Comparison of ENCODE assay signal across 19 cellular contexts in the genomic region with DNA sequence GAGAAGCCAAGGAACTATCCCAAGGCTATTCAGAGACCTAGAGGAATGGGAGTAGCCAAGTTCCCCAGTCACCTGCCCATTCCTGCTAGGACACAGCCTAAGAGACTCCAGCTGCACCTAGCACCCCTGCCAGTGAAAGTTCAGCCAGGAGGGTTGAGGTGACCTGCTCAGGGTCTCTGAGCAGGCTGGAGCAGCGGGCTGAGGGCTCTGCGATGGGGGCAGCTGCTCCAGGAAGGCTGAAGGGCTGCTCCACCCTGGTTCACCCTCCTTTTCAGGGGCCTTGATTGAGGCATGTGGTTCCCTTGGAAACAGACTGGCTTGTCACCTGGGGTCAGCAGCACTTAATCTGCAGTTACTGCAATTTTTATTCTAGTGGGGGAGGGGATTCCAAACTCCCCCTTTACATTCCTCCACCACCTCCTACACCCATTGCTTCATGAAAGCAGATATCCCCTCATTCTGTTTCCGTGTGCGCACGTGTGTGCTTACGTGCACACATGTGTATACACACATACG.
A peak's percentile ranks its signal among the peaks of the same experiment; 100 is the strongest.
DNase-seq lines count a peak whose midpoint lies in the region; ATAC-seq, FAIRE-seq and TF ChIP-seq lines count a peak whose summit lies in the region.
"Had no signal": no experiment of that assay in that cellular context is flagged by ENCODE, and none has a peak within 500 bp of the region (broad histone marks: within the 10 kb centered on the region; RNA-seq: fewer than 3 reads in every experiment).

No MANE protein-coding gene starts in this region.

- BruUV-seq in HepG2 (replicated peaks; lab: Mats Ljungman, UMichigan): no TSS peak

- intact Hi-C loops in HepG2 (cut with micrococcal nuclease; ENCODE audit: unreplicated experiment): no loop called here
- intact Hi-C loops in right lobe of liver (cut with DNase I): no loop called here

- no peak overlapping the region for H3K9ac ChIP-seq in HepG2 (ENCODE audit: insufficient read depth, low read depth, low read length)

- no peak overlapping the region for H3K4me2 ChIP-seq in HepG2 (ENCODE audit: low read depth, low read length)
- H3K4me2 ChIP-seq: PC-9 had no signal

- H3K27ac ChIP-seq in HepG2 (ENCODE audit: extremely low read length, insufficient read depth, low read length): no peak overlapping the region
- H3K27ac ChIP-seq in right lobe of liver: no peak overlapping the region
- H3K27ac ChIP-seq: PC-9, SJCRH30 had no signal

- TF ChIP-seq EP300 in HepG2 (IDR thresholded peaks at IDR 0.05; ENCODE audit: low read depth in 2 of 2, low read length in 2 of 2) (no peak), HepG2 (CRISPR knock-in tag; IDR thresholded peaks at IDR 0.05; ENCODE audit: borderline replicate concordance) (no peak)

- in situ Hi-C loops in HepG2 (cut with HindIII; ENCODE audit: extremely low pct_ligation_motif_present, low pct_unique_long_range_greater_than_20kb): no loop called here

- FAIRE-seq in HepG2 (lab: Jason Lieb, UNC): no peak
- FAIRE-seq: H54 had no signal

- TF ChIP-seq RAD21 in HepG2 (CRISPR knock-in tag; IDR thresholded peaks at IDR 0.05): no peak

- CTCF ChIA-PET in HepG2 (lab: Yijun Ruan, JAX; ENCODE audit: low intra/inter-chr PET ratio, low total read pairs): no interaction called here

- no peak overlapping the region for H3K4me3 ChIP-seq in HepG2 (replicated peaks in 1 of 3; ENCODE audit: insufficient read depth in 1 of 3, low read depth in 2 of 3, low read length in 3 of 3)
- H3K4me3 ChIP-seq in right lobe of liver: no peak overlapping the region
- H3K4me3 ChIP-seq: PC-9, SJCRH30 had no signal

- TF ChIP-seq POLR2A in HepG2 (IDR thresholded peaks at IDR 0.05; ENCODE audit: insufficient read depth in 1 of 2, low read depth in 2 of 2, low read length in 2 of 2): no peak
- TF ChIP-seq POLR2A in right lobe of liver (IDR thresholded peaks at IDR 0.05): no peak
- no peak for TF ChIP-seq POLR2A in GM18505 (IDR thresholded peaks at IDR 0.05; ENCODE audit: borderline replicate concordance, extremely low read depth, insufficient read depth, insufficient read length)

- no peak overlapping the region for H2AFZ ChIP-seq in HepG2 (ENCODE audit: low read length)
- H2AFZ ChIP-seq: PC-9 had no signal

- WGBS in HepG2 (ENCODE audit: low lambda C conversion rate): 62% methylated on average over 5 of the region's 7 CpGs
- WGBS in right lobe of liver (ENCODE audit: insufficient coverage, low coverage, low lambda C conversion rate, missing lambda C conversion rate): 89% methylated on average over 5 of the region's 7 CpGs

- TF ChIP-seq CTCF in HepG2 (CRISPR knock-in tag; IDR thresholded peaks at IDR 0.05) (no peak), right lobe of liver (IDR thresholded peaks at IDR 0.05) (no peak)

- H3K79me2 ChIP-seq in HepG2 (ENCODE audit: insufficient read depth, low read length): no peaks in the 10 kb centered on the region

- POLR2A ChIA-PET in HepG2 (lab: Yijun Ruan, JAX): no interaction called here

- no peaks in the 10 kb centered on the region for H3K36me3 ChIP-seq in HepG2 (replicated peaks in 1 of 2; ENCODE audit: control insufficient read depth in 1 of 2, insufficient read depth in 2 of 2, low read length in 2 of 2)
- H3K36me3 ChIP-seq in right lobe of liver: no peaks in the 10 kb centered on the region
- H3K36me3 ChIP-seq: SJCRH30 had no signal

- DNase-seq in HepG2 (ENCODE audit: low spot score) (no peak), right lobe of liver (no peak), NCI-H69 (lab: John Stamatoyannopoulos, UW) (peak; percentile 47), left lobe of liver (ENCODE audit: low spot score) (peak; percentile 36), MV-4-11 (lab: John Stamatoyannopoulos, UW) (no peak)
- DNase-seq: ACHN, COR-L47, DMS153, IMR-90, Kasumi-1, NCI-H1436, NCI-H2081 treated with DMSO at 0.1 percent for 48 hours, NCI-H345, NCI-H526 treated with DMSO at 0.1 percent for 48 hours, PC-9, SJCRH30 had no signal

- no peaks in the 10 kb centered on the region for H4K20me1 ChIP-seq in HepG2 (ENCODE audit: insufficient read depth, low read length)

- H3K27me3 ChIP-seq in HepG2 (ENCODE audit: control insufficient read depth in 1 of 2, insufficient read depth in 2 of 2, low read length in 2 of 2) (peaks cover 0 to 42% of the 10 kb centered on the region in 2 experiments; a peak in 4 of 5 replicates), right lobe of liver (no peaks in the 10 kb centered on the region)
- H3K27me3 ChIP-seq: SJCRH30 had no signal

- no peaks in the 10 kb centered on the region for H3K9me3 ChIP-seq in HepG2 (ENCODE audit: low read length)
- H3K9me3 ChIP-seq in right lobe of liver: no peaks in the 10 kb centered on the region
- H3K9me3 ChIP-seq: SJCRH30 had no signal

- ATAC-seq in HepG2 (no peak), right lobe of liver (no peak), left lobe of liver (no peak), HG02623 (IDR thresholded peaks at IDR 0.05; ENCODE audit: unreplicated experiment) (no peak), GM18505 (IDR thresholded peaks at IDR 0.05; ENCODE audit: unreplicated experiment) (no peak)

- no peaks in the 10 kb centered on the region for H3K4me1 ChIP-seq in HepG2 (ENCODE audit: insufficient read depth, low read length)
- no peaks in the 10 kb centered on the region for H3K4me1 ChIP-seq in right lobe of liver

TF ChIP-seq in HepG2, 621 proteins besides CTCF, POLR2A, EP300 and RAD21:
- TF ChIP-seq, protein P1, sequence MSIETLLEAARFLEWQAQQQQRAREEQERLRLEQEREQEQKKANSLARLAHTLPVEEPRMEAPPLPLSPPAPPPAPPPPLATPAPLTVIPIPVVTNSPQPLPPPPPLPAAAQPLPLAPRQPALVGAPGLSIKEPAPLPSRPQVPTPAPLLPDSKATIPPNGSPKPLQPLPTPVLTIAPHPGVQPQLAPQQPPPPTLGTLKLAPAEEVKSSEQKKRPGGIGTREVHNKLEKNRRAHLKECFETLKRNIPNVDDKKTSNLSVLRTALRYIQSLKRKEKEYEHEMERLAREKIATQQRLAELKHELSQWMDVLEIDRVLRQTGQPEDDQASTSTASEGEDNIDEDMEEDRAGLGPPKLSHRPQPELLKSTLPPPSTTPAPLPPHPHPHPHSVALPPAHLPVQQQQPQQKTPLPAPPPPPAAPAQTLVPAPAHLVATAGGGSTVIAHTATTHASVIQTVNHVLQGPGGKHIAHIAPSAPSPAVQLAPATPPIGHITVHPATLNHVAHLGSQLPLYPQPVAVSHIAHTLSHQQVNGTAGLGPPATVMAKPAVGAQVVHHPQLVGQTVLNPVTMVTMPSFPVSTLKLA (IDR thresholded peaks at IDR 0.05): peak; percentile 56; the same call in 1 of the 2 replicates
- TF ChIP-seq MAFF (IDR thresholded peaks at IDR 0.05; ENCODE audit: low read depth, low read length): no peak

Comparison
In these comparisons a context has a peak if more than half of its experiments do, and no peak if none do; other contexts are left out.
1. DNase-seq: peak in NCI-H69 (single experiment) and left lobe of liver (single experiment); none in HepG2 (single experiment), right lobe of liver (0 of 3) and MV-4-11 (single experiment).